In the genomic region with DNA sequence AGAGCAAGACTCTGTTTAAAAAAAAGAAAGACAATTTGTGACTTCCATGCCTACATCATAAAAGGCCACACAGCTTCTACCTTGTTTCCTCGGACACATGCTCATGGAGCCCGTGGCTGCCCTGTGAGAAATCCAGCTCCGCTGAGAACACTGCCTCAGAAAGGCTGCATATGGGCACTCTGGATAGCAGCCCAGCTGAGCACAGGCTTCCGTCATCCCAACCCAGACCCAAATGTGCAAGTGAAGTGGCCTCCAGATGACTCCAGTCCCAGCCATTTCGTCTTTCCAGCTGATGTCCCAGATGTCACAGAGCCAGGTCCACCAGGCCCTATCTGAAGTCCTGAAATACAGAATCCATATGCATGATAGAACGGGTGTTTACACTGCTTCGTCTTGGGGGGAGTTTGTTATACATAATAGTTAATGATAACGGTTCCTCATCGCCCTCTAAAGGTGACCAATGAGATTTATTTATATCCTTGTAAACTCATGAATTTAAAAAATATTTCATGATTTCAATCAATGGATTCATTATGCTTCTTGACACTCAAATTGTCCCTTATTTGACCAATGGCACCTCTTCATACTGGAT, we compare ENCODE assay signal across 13 cellular contexts.
DNase-seq lines count a peak whose midpoint lies in the region; ATAC-seq and TF ChIP-seq lines count a peak whose summit lies in the region.
"Had no signal": no experiment of that assay in that cellular context is flagged by ENCODE, and none has a peak within 500 bp of the region (broad histone marks: within the 10 kb centered on the region; RNA-seq: fewer than 3 reads in every experiment).

No MANE protein-coding gene starts in this region.

- H2BK5ac ChIP-seq in H9 (ENCODE audit: insufficient read length, low read length) = no peak overlapping the region

- no peaks in the 10 kb centered on the region for H3K9me3 ChIP-seq in H9 (ENCODE audit: control insufficient read depth, low read depth, low read length)
- H3K9me3 ChIP-seq: lower lobe of right lung had no signal

- no peak overlapping the region for H3K18ac ChIP-seq in H9 (ENCODE audit: insufficient read length, low read depth, low read length)

- no peak overlapping the region for H4K5ac ChIP-seq in H9 (ENCODE audit: insufficient read length, low read depth, low read length)

- no peaks in the 10 kb centered on the region for H4K20me1 ChIP-seq in H9 (ENCODE audit: control insufficient read depth, insufficient read depth, insufficient read length)

- H2BK120ac ChIP-seq in H9 (ENCODE audit: low read depth, low read length, poor library complexity, severe bottlenecking) = no peak overlapping the region

- H2AFZ ChIP-seq in H9 (ENCODE audit: low read length) = no peak overlapping the region

- WGBS in H9 (ENCODE audit: extremely low coverage, insufficient read length, low lambda C conversion rate) = no CpG with 5 or more reads among the region's 9 CpGs

- peak; percentile 47 for DNase-seq in AG08395 (ENCODE audit: low spot score)
- DNase-seq in H9 = no peak
- DNase-seq in kidney epithelial cell (ENCODE audit: low read depth) = no peak
- DNase-seq in cerebellar nuclear complex (lab: John Stamatoyannopoulos, UW) = no peak
- no peak for DNase-seq in stimulated activated effector memory CD8-positive, alpha-beta T cell treated with anti-CD3 and anti-CD28 coated beads, Interleukin-12 subunit alpha, Interleukin-12 subunit beta, amount 100 ng/mL, for 72 hours (ENCODE audit: low spot score in 2 of 2)
- no peak for DNase-seq in NCI-H1417 (lab: John Stamatoyannopoulos, UW)
- DNase-seq: activated effector memory CD4-positive, alpha-beta T cell treated with Interleukin-2 at 50 U/mL for 16 hours; CD4-positive, alpha-beta T cell; lower lobe of right lung had no signal

- H2AK5ac ChIP-seq in H9 (ENCODE audit: insufficient read length, low read length) = no peak overlapping the region

- TF ChIP-seq CTCF in H9 (conservative IDR thresholded peaks at IDR 0.05) (peak; percentile 54), kidney epithelial cell (IDR thresholded peaks at IDR 0.05; ENCODE audit: insufficient read depth, low read length, poor library complexity, severe bottlenecking) (peak; percentile 6)

- H3K27me3 ChIP-seq in H9 (ENCODE audit: insufficient read depth, low read length) = no peaks in the 10 kb centered on the region
- H3K27me3 ChIP-seq in kidney epithelial cell (ENCODE audit: control insufficient read depth, insufficient read depth, low read length) = no peaks in the 10 kb centered on the region

- no peak overlapping the region for H2BK12ac ChIP-seq in H9 (ENCODE audit: insufficient read length, low read depth, low read length)

- peaks cover 0 to 6% (median 6%) of the 10 kb centered on the region in 3 experiments; a peak in 5 of 7 replicates for H3K36me3 Mint-ChIP-seq in H9 (ENCODE audit: insufficient read depth in 1 of 3, low read depth in 3 of 3)
- H3K36me3 Mint-ChIP-seq in stimulated activated effector memory CD8-positive, alpha-beta T cell treated with anti-CD3 and anti-CD28 coated beads, Interleukin-12 subunit alpha, Interleukin-12 subunit beta, amount 100 ng/mL, for 72 hours = peaks cover 15% of the 10 kb centered on the region

- no peak overlapping the region for H4K91ac ChIP-seq in H9 (ENCODE audit: insufficient read length, low read depth, low read length)

- no peak for ATAC-seq in stimulated activated effector memory CD8-positive, alpha-beta T cell treated with anti-CD3 and anti-CD28 coated beads, Interleukin-12 subunit alpha, Interleukin-12 subunit beta, amount 100 ng/mL, for 72 hours
- no peak for ATAC-seq in HG03432 (IDR thresholded peaks at IDR 0.05; ENCODE audit: unreplicated experiment)
- ATAC-seq: lower lobe of right lung, Right ventricle myocardium inferior had no signal

- no peak overlapping the region for H2BK20ac ChIP-seq in H9 (ENCODE audit: low read depth, low read length, poor library complexity, severe bottlenecking)

- H3K4me3 Mint-ChIP-seq in H9 = no peak overlapping the region
- H3K4me3 Mint-ChIP-seq in stimulated activated effector memory CD8-positive, alpha-beta T cell treated with anti-CD3 and anti-CD28 coated beads, Interleukin-12 subunit alpha, Interleukin-12 subunit beta, amount 100 ng/mL, for 72 hours = no peak overlapping the region
- H3K4me3 Mint-ChIP-seq: CD4-positive, alpha-beta T cell; central memory CD8-positive, alpha-beta T cell had no signal

- no peaks in the 10 kb centered on the region for H3K79me1 ChIP-seq in H9 (ENCODE audit: insufficient read depth, low read depth, low read length, poor library complexity, severe bottlenecking)

- H3K9ac ChIP-seq in H9 (ENCODE audit: extremely low read depth, insufficient read length, low read length) = no peak overlapping the region

- H3K23ac ChIP-seq in H9 (ENCODE audit: insufficient read length, low read depth, low read length) = no peak overlapping the region

- H3K23me2 ChIP-seq in H9 (ENCODE audit: insufficient read length, low read depth, low read length, poor library complexity, severe bottlenecking) = no peaks in the 10 kb centered on the region

- H3K9me3 Mint-ChIP-seq in H9 = peaks cover 11 to 14% of the 10 kb centered on the region in 2 experiments; a peak in 4 of 5 replicates
- H3K9me3 Mint-ChIP-seq in stimulated activated effector memory CD8-positive, alpha-beta T cell treated with anti-CD3 and anti-CD28 coated beads, Interleukin-12 subunit alpha, Interleukin-12 subunit beta, amount 100 ng/mL, for 72 hours = peaks cover 5% of the 10 kb centered on the region
- H3K9me3 Mint-ChIP-seq: CD4-positive, alpha-beta T cell; central memory CD8-positive, alpha-beta T cell had no signal

- H3T11ph ChIP-seq in H9 (ENCODE audit: low read length) = no peak overlapping the region

- H3K36me3 ChIP-seq in kidney epithelial cell (ENCODE audit: control insufficient read depth, insufficient read depth, low read length) = no peaks in the 10 kb centered on the region
- H3K36me3 ChIP-seq: lower lobe of right lung had no signal

- H3K4me3 ChIP-seq in kidney epithelial cell (ENCODE audit: low read depth, low read length) = no peak overlapping the region
- H3K4me3 ChIP-seq: lower lobe of right lung had no signal

- H2BK15ac ChIP-seq in H9 (ENCODE audit: low read depth, low read length) = no peak overlapping the region

- no peak overlapping the region for H3K4me2 ChIP-seq in H9 (ENCODE audit: insufficient read depth, insufficient read length, low read length)

- H3K4me1 Mint-ChIP-seq in H9 = peaks cover 11 to 13% of the 10 kb centered on the region in 2 experiments
- peaks cover 19% of the 10 kb centered on the region for H3K4me1 Mint-ChIP-seq in stimulated activated effector memory CD8-positive, alpha-beta T cell treated with anti-CD3 and anti-CD28 coated beads, Interleukin-12 subunit alpha, Interleukin-12 subunit beta, amount 100 ng/mL, for 72 hours

- H3K27me3 Mint-ChIP-seq in H9 (ENCODE audit: low read depth) = no peaks in the 10 kb centered on the region
- H3K27me3 Mint-ChIP-seq: CD4-positive, alpha-beta T cell had no signal

- no peak overlapping the region for H4K8ac ChIP-seq in H9 (replicated peaks; ENCODE audit: insufficient read length, low read depth, low read length)

- peak overlapping the region in 1 of 3 experiments; percentile 25; a peak in 2 of 7 replicates for H3K27ac Mint-ChIP-seq in H9
- H3K27ac Mint-ChIP-seq in stimulated activated effector memory CD8-positive, alpha-beta T cell treated with anti-CD3 and anti-CD28 coated beads, Interleukin-12 subunit alpha, Interleukin-12 subunit beta, amount 100 ng/mL, for 72 hours = no peak overlapping the region
- H3K27ac Mint-ChIP-seq: CD4-positive, alpha-beta T cell had no signal

- H3K56ac ChIP-seq in H9 (ENCODE audit: insufficient read length, low read depth, low read length) = no peak overlapping the region

- no peaks in the 10 kb centered on the region for H3K79me2 ChIP-seq in H9 (ENCODE audit: insufficient read depth, low read length)

- no peak overlapping the region for H3K14ac ChIP-seq in H9 (ENCODE audit: insufficient read depth, low read length)

- H3K27ac ChIP-seq in H9 (ENCODE audit: insufficient read length, low read depth, low read length) (no peak overlapping the region), angular gyrus (ENCODE audit: low read depth, low read length) (peak overlapping the region; percentile 54)
- H3K27ac ChIP-seq: lower lobe of right lung had no signal

- H3K4ac ChIP-seq in H9 (ENCODE audit: low read depth, low read length) = no peak overlapping the region

- no peaks in the 10 kb centered on the region for H3K4me1 ChIP-seq in H9 (ENCODE audit: insufficient read depth, low read length)
- H3K4me1 ChIP-seq: lower lobe of right lung had no signal
